In genomic region chr5:29992248-29992647, GRCh38 we compare ENCODE assay signal across 8 cellular contexts.
"Had no signal": no experiment of that assay in that cellular context is flagged by ENCODE, and none has a peak within 500 bp of the region (broad histone marks: within the 10 kb centered on the region; RNA-seq: fewer than 3 reads in every experiment).

No MANE protein-coding gene starts in this region.

- ATAC-seq: GM12878 had no signal

- H3K4me3 ChIP-seq: GM12878 had no signal

- DNase-seq: GDM1, GF-D8 had no signal

- FAIRE-seq: G401.6, GM12878, GM12891, GM12892, GM18507, GM19239 had no signal
